ENCODE assay signal across 8 cellular contexts in genomic region chr12:63917864-63918742, GRCh38.
A peak's percentile ranks its signal among the peaks of the same experiment; 100 is the strongest.
DNase-seq lines count a peak whose midpoint lies in the region; ATAC-seq and TF ChIP-seq lines count a peak whose summit lies in the region.

No MANE protein-coding gene starts in this region.

- H2AFZ ChIP-seq in GM23248, result no peak overlapping the region

- H3K4me3 ChIP-seq in GM23248 (peak overlapping the region; percentile 51), psoas muscle (no peak overlapping the region)

- TF ChIP-seq CTCF in psoas muscle (IDR thresholded peaks at IDR 0.05), result no peak

- H3K9me2 ChIP-seq in GM23248 (ENCODE audit: insufficient read depth), result no peaks in the 10 kb centered on the region

- in situ Hi-C loops in GM23248 (cut with MboI), result no loop called here

- H3K27me3 ChIP-seq in GM23248 (replicated peaks; ENCODE audit: insufficient read depth) (no peaks in the 10 kb centered on the region), psoas muscle (ENCODE audit: insufficient read depth in 3 of 3, low read length in 2 of 3) (no peaks in the 10 kb centered on the region)

- peaks cover 83% of the 10 kb centered on the region for H3K79me2 ChIP-seq in GM23248 (ENCODE audit: insufficient read depth)

- H3K4me1 ChIP-seq in GM23248 (ENCODE audit: insufficient read depth) (peaks cover 75% of the 10 kb centered on the region), psoas muscle (no peaks in the 10 kb centered on the region)

- intact Hi-C loops in psoas muscle (cut with DNase I), result no loop called here

- WGBS in GM23248 (ENCODE audit: low coverage in 1 of 2, low lambda C conversion rate in 2 of 2, missing lambda C conversion rate in 2 of 2), 2 experiments, result 20 to 21% methylated on average over 10 of the region's 10 CpGs
- 77 to 82% (median 77%) methylated on average over 10 of the region's 10 CpGs for WGBS in psoas muscle, 3 donors

- DNase-seq in DMS53 treated with DMSO at 0.1 percent for 48 hours (lab: John Stamatoyannopoulos, UW; ENCODE audit: unreplicated experiment) (peak; percentile 60), GM23248 (peak; percentile 96), NCI-H460 (ENCODE audit: extremely low read depth, low read depth) (peak; percentile 99), epidermal melanocyte (ENCODE audit: insufficient read length, low spot score) (peak; percentile 58), psoas muscle (no peak), GDM1 (lab: John Stamatoyannopoulos, UW) (no peak), activated gamma-delta T cell (lab: John Stamatoyannopoulos, UW) (no peak), KG1 (lab: John Stamatoyannopoulos, UW) (no peak)

- H3K9me3 ChIP-seq in GM23248 (ENCODE audit: low read depth) (no peaks in the 10 kb centered on the region), psoas muscle (no peaks in the 10 kb centered on the region)

- H3K9ac ChIP-seq in GM23248, result peak overlapping the region; percentile 77

- H3K27ac ChIP-seq in GM23248 (peak overlapping the region; percentile 96), psoas muscle (no peak overlapping the region)

- no peaks in the 10 kb centered on the region for H4K20me1 ChIP-seq in GM23248 (ENCODE audit: insufficient read depth)

- peaks cover 81% of the 10 kb centered on the region for H3F3A ChIP-seq in GM23248 (ENCODE audit: insufficient read depth)

- H3K36me3 ChIP-seq in GM23248 (ENCODE audit: low read depth), result no peaks in the 10 kb centered on the region
- no peaks in the 10 kb centered on the region for H3K36me3 ChIP-seq in psoas muscle (ENCODE audit: insufficient read depth in 1 of 2, low read depth in 1 of 2)

- peak overlapping the region; percentile 81 for H3K4me2 ChIP-seq in GM23248 (ENCODE audit: unreplicated experiment)

- ATAC-seq in psoas muscle, result peak in 3 of 4 donors; percentile 48 to 61 (median 60)

Comparison
In these comparisons a context has a peak if more than half of its experiments do, and no peak if none do; other contexts are left out.
1. DNase-seq: peak in DMS53 treated with DMSO at 0.1 percent for 48 hours (single experiment), GM23248 (single experiment), NCI-H460 (single experiment) and epidermal melanocyte (single experiment); none in psoas muscle (0 of 2), GDM1 (single experiment), activated gamma-delta T cell (single experiment) and KG1 (single experiment).